10 cellular contexts compared by ENCODE assay signal in genomic region chr9:113720495-113720894, GRCh38.
"Had no signal": no experiment of that assay in that cellular context is flagged by ENCODE, and none has a peak within 500 bp of the region (broad histone marks: within the 10 kb centered on the region; RNA-seq: fewer than 3 reads in every experiment).

No MANE protein-coding gene starts in this region.

- H3K36me3 ChIP-seq: brain microvascular endothelial cell, esophagus squamous epithelium, pancreas had no signal

- DNase-seq: activated CD4-positive, alpha-beta memory T cell treated with anti-CD3 and anti-CD28 coated beads, Interleukin-2, amount 10 ng/mL, durations not matched to agents 7 days and 5 days; amniotic stem cell; brain microvascular endothelial cell; cerebellar nuclear complex; esophagus squamous epithelium; foreskin keratinocyte; pancreas; stimulated activated CD4-positive, alpha-beta T cell treated with anti-CD3 and anti-CD28 coated beads, Interleukin-15, amount 100 ng/mL, for 24 hours; stimulated activated CD4-positive, alpha-beta T cell treated with anti-CD3 and anti-CD28 coated beads, Interleukin-4, amount 100 ng/mL, for 24 hours; testis had no signal

- H3K4me1 ChIP-seq: foreskin keratinocyte, pancreas, testis had no signal

- H3K27me3 ChIP-seq: brain microvascular endothelial cell, esophagus squamous epithelium, pancreas, testis had no signal

- H3K4me3 ChIP-seq: esophagus squamous epithelium, pancreas, testis had no signal

- H3K27ac ChIP-seq: brain microvascular endothelial cell, esophagus squamous epithelium, foreskin keratinocyte, pancreas, testis had no signal

- H3K9me3 ChIP-seq: pancreas, testis had no signal
